In genomic region chr1:72288886-72289285, GRCh38 we compare ENCODE assay signal across 20 cellular contexts. TPM values are rescaled to one million over a fixed set of nuclear protein-coding genes. Genes with fewer than 3 reads are reported as not detected.
"Had no signal": no experiment of that assay in that cellular context is flagged by ENCODE, and none has a peak within 500 bp of the region (broad histone marks: within the 10 kb centered on the region; RNA-seq: fewer than 3 reads in every experiment).

No MANE protein-coding gene starts in this region.

- H3K9me3 ChIP-seq: lower lobe of right lung, thyroid gland had no signal

- H3K36me3 ChIP-seq: brain microvascular endothelial cell, lower lobe of right lung, thyroid gland had no signal

- H3K9me3 Mint-ChIP-seq: activated CD4-positive, alpha-beta T cell treated with anti-CD3 and anti-CD28 coated beads, Interleukin-2, amount 10 ng/mL, durations not matched to agents 24 days and 14 days; activated CD8-positive, alpha-beta T cell treated with anti-CD3 and anti-CD28 coated beads for 36 hours; activated T-cell treated with anti-CD3 and anti-CD28 coated beads, Interleukin-2, amount 50 U/mL, for 24 hours; activated T-helper 2 cell treated with anti-CD3 and anti-CD28 coated beads, Interferon-gamma antibody, Interleukin-2, Interleukin-4, amounts not matched to agents 10 μg/mL and 5 μg/mL and 100 μg/mL, durations not matched to agents 14 hours and 24 hours and 36 hours; nephron had no signal

- H3K27ac Mint-ChIP-seq: activated CD4-positive, alpha-beta T cell treated with anti-CD3 and anti-CD28 coated beads, Interleukin-2, amount 10 ng/mL, durations not matched to agents 24 days and 14 days; activated CD8-positive, alpha-beta T cell treated with anti-CD3 and anti-CD28 coated beads for 36 hours; activated T-cell treated with anti-CD3 and anti-CD28 coated beads, Interleukin-2, amount 50 U/mL, for 24 hours; activated T-helper 2 cell treated with anti-CD3 and anti-CD28 coated beads, Interferon-gamma antibody, Interleukin-2, Interleukin-4, amounts not matched to agents 10 μg/mL and 5 μg/mL and 100 μg/mL, durations not matched to agents 14 hours and 24 hours and 36 hours; mesothelial cell of epicardium; nephron had no signal

- H3K27ac ChIP-seq: brain microvascular endothelial cell, foreskin keratinocyte, hepatocyte, lower lobe of right lung, thyroid gland had no signal

- H3K27me3 ChIP-seq: brain microvascular endothelial cell, foreskin keratinocyte, thyroid gland had no signal

- DNase-seq: activated CD4-positive, alpha-beta T cell treated with anti-CD3 and anti-CD28 coated beads, Interleukin-2, amount 10 ng/mL, durations not matched to agents 24 days and 14 days; activated CD8-positive, alpha-beta T cell treated with anti-CD3 and anti-CD28 coated beads for 36 hours; activated naive CD4-positive, alpha-beta T cell treated with Interleukin-2 at 50 U/mL for 16 hours; activated T-cell treated with anti-CD3 and anti-CD28 coated beads, Interleukin-2, amount 50 U/mL, for 24 hours; anterior cingulate cortex; brain microvascular endothelial cell; central memory CD4-positive, alpha-beta T cell; foreskin keratinocyte; left colon; lower lobe of right lung; occipital lobe; stimulated activated CD4-positive, alpha-beta T cell treated with anti-CD3 and anti-CD28 coated beads, Interleukin-12 subunit alpha, Interleukin-12 subunit beta, amount 100 ng/mL, for 4 hours; stimulated activated CD4-positive, alpha-beta T cell treated with anti-CD3 and anti-CD28 coated beads, Interleukin-1b, Interleukin-23, amount 100 ng/mL, for 48 hours; stimulated activated CD8-positive, alpha-beta memory T cell treated with anti-CD3 and anti-CD28 coated beads, Interleukin-4, amount 100 ng/mL, for 48 hours; stimulated activated naive CD4-positive, alpha-beta T cell; thyroid gland had no signal

- ATAC-seq: activated CD8-positive, alpha-beta T cell treated with anti-CD3 and anti-CD28 coated beads for 36 hours; foreskin keratinocyte; left colon; lower lobe of right lung had no signal

- H3K36me3 Mint-ChIP-seq: mesothelial cell of epicardium had no signal

- H3K4me1 Mint-ChIP-seq: activated CD4-positive, alpha-beta T cell treated with anti-CD3 and anti-CD28 coated beads, Interleukin-2, amount 10 ng/mL, durations not matched to agents 24 days and 14 days; mesothelial cell of epicardium; nephron had no signal

- H3K4me3 Mint-ChIP-seq: activated CD4-positive, alpha-beta T cell treated with anti-CD3 and anti-CD28 coated beads, Interleukin-2, amount 10 ng/mL, durations not matched to agents 24 days and 14 days; activated CD8-positive, alpha-beta T cell treated with anti-CD3 and anti-CD28 coated beads for 36 hours; activated T-cell treated with anti-CD3 and anti-CD28 coated beads, Interleukin-2, amount 50 U/mL, for 24 hours; mesothelial cell of epicardium; nephron had no signal

- H3K4me3 ChIP-seq: hepatocyte, lower lobe of right lung, thyroid gland had no signal

RNA-seq across cellular contexts. Expression of gene NEGR1, which starts 6.5 kb away (rescaled TPM):
- total RNA-seq: activated CD4-positive, alpha-beta T cell treated with anti-CD3 and anti-CD28 coated beads, Interleukin-2, amount 10 ng/mL, durations not matched to agents 24 days and 14 days; activated CD8-positive, alpha-beta T cell treated with anti-CD3 and anti-CD28 coated beads for 36 hours; activated T-helper 2 cell treated with anti-CD3 and anti-CD28 coated beads, Interferon-gamma antibody, Interleukin-2, Interleukin-4, amounts not matched to agents 10 μg/mL and 5 μg/mL and 100 μg/mL, durations not matched to agents 14 hours and 24 hours and 36 hours had no signal
